9 cellular contexts compared by ENCODE assay signal in genomic region chr11:63602842-63603518, GRCh38. TPM values are rescaled to one million over a fixed set of nuclear protein-coding genes. Genes with fewer than 3 reads are reported as not detected.
DNase-seq lines count a peak whose midpoint lies in the region; ATAC-seq and TF ChIP-seq lines count a peak whose summit lies in the region.
"Not testable (repeated sequence)": the region's sequence is repeated elsewhere in the genome, so short reads cannot be mapped to it uniquely, and the experiment has no call there.
"Had no signal": no experiment of that assay in that cellular context is flagged by ENCODE, and none has a peak within 500 bp of the region (broad histone marks: within the 10 kb centered on the region; RNA-seq: fewer than 3 reads in every experiment).

No MANE protein-coding gene starts in this region.

- POLR2A ChIA-PET in HEK293 (lab: Yijun Ruan, JAX): not testable (repeated sequence)

- not testable (repeated sequence) for H3K4me1 ChIP-seq in HEK293 (ENCODE audit: control insufficient read depth, insufficient read depth, low read length); ectodermal cell (ENCODE audit: control insufficient read depth, insufficient read depth, low read length); upper lobe of right lung
- H3K4me1 ChIP-seq in SJSA1 (replicated peaks) (peaks cover 56% of the 10 kb centered on the region), left ventricle myocardium inferior (peaks cover 25% of the 10 kb centered on the region), psoas muscle (peaks cover 19% of the 10 kb centered on the region)

- ATAC-seq in psoas muscle (peak in 2 of 4 donors; percentile 31 to 34), upper lobe of right lung (peak; percentile 84)

- intact Hi-C loops in left ventricle myocardium inferior (cut with micrococcal nuclease); psoas muscle (cut with DNase I); upper lobe of right lung (cut with DNase I): not testable (repeated sequence)

- not testable (repeated sequence) for H3K4me3 ChIP-seq in HEK293 (ENCODE audit: low read depth, low read length); SJSA1; ectodermal cell (ENCODE audit: insufficient read depth, low read depth, low read length); left ventricle myocardium inferior; psoas muscle; upper lobe of right lung

- H3K27ac ChIP-seq in HEK293 (ENCODE audit: extremely low read depth, low read depth, low read length); upper lobe of right lung: not testable (repeated sequence)
- H3K27ac ChIP-seq in SJSA1: peak overlapping the region; percentile 41
- H3K27ac ChIP-seq in ectodermal cell (ENCODE audit: insufficient read depth, low read depth, low read length, poor library complexity, severe bottlenecking): peak overlapping the region; percentile 8
- H3K27ac ChIP-seq in left ventricle myocardium inferior (replicated peaks): peak overlapping the region; percentile 68
- H3K27ac ChIP-seq in psoas muscle: peak overlapping the region; percentile 5

- not testable (repeated sequence) for H3K9me3 ChIP-seq in HEK293 (ENCODE audit: control insufficient read depth, insufficient read depth, low read depth, low read length); SJSA1 (replicated peaks); ectodermal cell (ENCODE audit: control insufficient read depth, low read length); left ventricle myocardium inferior (replicated peaks); psoas muscle; upper lobe of right lung

- CTCF ChIA-PET in HEK293 (lab: Yijun Ruan, JAX): interaction anchor here (0.7 to 0.8 kb wide), 2 partner anchors 125 to 174 kb away, joined by 5 to 6 read pairs; no protein-coding TSS in a partner anchor

- peak; percentile 10 to 49 for DNase-seq in SJSA1 (ENCODE audit: low read depth in 1 of 2, low spot score in 2 of 2)
- DNase-seq in anterior cingulate cortex (lab: John Stamatoyannopoulos, UW): peak in 44 of 58 donors; percentile 14 to 91 (median 62)
- DNase-seq in left ventricle myocardium inferior, psoas muscle, upper lobe of right lung: not testable (repeated sequence)
- peak; percentile 54 for DNase-seq in middle frontal gyrus (ENCODE audit: extremely low spot score, low spot score)

- TF ChIP-seq CTCF in HEK293 (tag by site-specific recombination; IDR thresholded peaks at IDR 0.05); left ventricle myocardium inferior (IDR thresholded peaks at IDR 0.05; ENCODE audit: borderline replicate concordance); psoas muscle (IDR thresholded peaks at IDR 0.05); upper lobe of right lung (IDR thresholded peaks at IDR 0.05): not testable (repeated sequence)

- WGBS in ectodermal cell, 2 experiments: 72 to 76% methylated on average over 8 to 9 of the region's 9 CpGs
- 54 to 68% (median 61%) methylated on average over 9 of the region's 9 CpGs for WGBS in psoas muscle, 3 donors

- not testable (repeated sequence) for H3K27me3 ChIP-seq in SJSA1 (replicated peaks); ectodermal cell (ENCODE audit: control insufficient read depth, insufficient read depth, low read length, poor library complexity, severe bottlenecking); left ventricle myocardium inferior (ENCODE audit: low read depth); psoas muscle (ENCODE audit: insufficient read depth in 3 of 3, low read length in 2 of 3); upper lobe of right lung

- H3K36me3 ChIP-seq in HEK293 (ENCODE audit: control insufficient read depth in 2 of 2, insufficient read depth in 1 of 2, low read length in 2 of 2); SJSA1; ectodermal cell (ENCODE audit: control insufficient read depth, insufficient read depth, low read length); left ventricle myocardium inferior; psoas muscle (ENCODE audit: insufficient read depth in 1 of 2, low read depth in 1 of 2); upper lobe of right lung: not testable (repeated sequence)

TF ChIP-seq in HEK293, 187 proteins besides CTCF, POLR2A, EP300 and RAD21:
- TF ChIP-seq EGR2 (tag by site-specific recombination; IDR thresholded peaks at IDR 0.05; ENCODE audit: low read depth) (peak; percentile 82), ZFHX2 (tag by site-specific recombination; conservative IDR thresholded peaks at IDR 0.05) (peak; percentile 81)

RNA-seq across cellular contexts. Expression of gene PLAAT3, which starts 11.3 kb away (rescaled TPM):
- total RNA-seq in SJSA1 (2014; rRNA removed; shearing (Covaris generic)): 55.8 and 63.8 TPM in 2 replicates
- polyA plus RNA-seq in ectodermal cell (2013, experiment 1 of 4): 4.2 TPM
- polyA plus RNA-seq in ectodermal cell (2013, experiment 2 of 4): 7.9 TPM
- polyA plus RNA-seq in ectodermal cell (2013, experiment 3 of 4): 8.5 TPM
- 5.4 TPM for polyA plus RNA-seq in ectodermal cell (2013, experiment 4 of 4)
- total RNA-seq in left ventricle myocardium inferior (144 TPM), psoas muscle (100 to 1,000 TPM in 1 of 4 donors, 10 to 100 TPM in 3; 67.6 to 102 (median 83.6) TPM), upper lobe of right lung (70.3 TPM)
- polyA plus RNA-seq in psoas muscle: 100 to 1,000 TPM in 1 of 3 donors, 10 to 100 TPM in 2; 50.0 to 115 (median 82.3) TPM

RNA-seq across cellular contexts. Expression of gene PLAAT2, which starts 39.8 kb away (rescaled TPM):
- total RNA-seq in SJSA1 (2014; rRNA removed; shearing (Covaris generic)): 0.39 TPM in 1 of 2 replicates, not detected in the other
- not detected for polyA plus RNA-seq in ectodermal cell (2013, experiment 1 of 4)
- not detected for polyA plus RNA-seq in ectodermal cell (2013, experiment 2 of 4)
- not detected for polyA plus RNA-seq in ectodermal cell (2013, experiment 3 of 4)
- polyA plus RNA-seq in ectodermal cell (2013, experiment 4 of 4): not detected
- total RNA-seq in left ventricle myocardium inferior (not detected), psoas muscle (not detected), upper lobe of right lung (4.2 TPM)
- polyA plus RNA-seq in psoas muscle: under 1 TPM in 1 of 3 donors, not detected in 2; 0.16 TPM
- total RNA-seq: activated B cell treated with CpG ODN at 0.5 μM for 24 hours had no signal
